ENCODE assay signal across 23 cellular contexts in genomic region chr18:75607701-75608100, GRCh38.
DNase-seq lines count a peak whose midpoint lies in the region; ATAC-seq and TF ChIP-seq lines count a peak whose summit lies in the region.
"Had no signal": no experiment of that assay in that cellular context is flagged by ENCODE, and none has a peak within 500 bp of the region (broad histone marks: within the 10 kb centered on the region; RNA-seq: fewer than 3 reads in every experiment).

No MANE protein-coding gene starts in this region.

- DNase-seq in AG08395 (ENCODE audit: low spot score): peak; percentile 40
- no peak for DNase-seq in GM23338 (ENCODE audit: low spot score)
- peak; percentile 3 for DNase-seq in amniotic epithelial cell (ENCODE audit: low read depth)
- peak; percentile 23 for DNase-seq in fibroblast of peridontal ligament (ENCODE audit: extremely low read depth)
- DNase-seq in NCI-H1417 (lab: John Stamatoyannopoulos, UW): no peak
- no peak for DNase-seq in activated CD4-positive, alpha-beta T cell treated with anti-CD3 and anti-CD28 coated beads, Interleukin-2, amount 10 ng/mL, durations not matched to agents 24 days and 14 days
- DNase-seq: BE2C; CD4-positive, CD25-positive, alpha-beta regulatory T cell; DMS53; Kasumi-1; MM.1S; NCI-H1092 treated with DMSO at 0.1 percent for 48 hours; NCI-H1694 treated with DMSO at 0.1 percent for 48 hours; NCI-H2107; NCI-H510A; NCI-H748 treated with DMSO at 0.1 percent for 48 hours; NK-92 treated with Interleukin-12 subunit alpha and Interleukin-12 subunit beta, amount 100 ng/mL, for 24 hours; Peyer's patch had no signal

- H3K27ac Mint-ChIP-seq in GM23338: no peak overlapping the region
- H3K27ac Mint-ChIP-seq in activated CD4-positive, alpha-beta T cell treated with anti-CD3 and anti-CD28 coated beads, Interleukin-2, amount 10 ng/mL, durations not matched to agents 24 days and 14 days: no peak overlapping the region
- H3K27ac Mint-ChIP-seq: CD4-positive, CD25-positive, alpha-beta regulatory T cell had no signal

- no peak; a peak in 1 of 4 replicates for TF ChIP-seq CTCF in GM23338 (conservative IDR thresholded peaks at IDR 0.05; ENCODE audit: low read depth in 2 of 2)

- H3F3A ChIP-seq in GM23338 (replicated peaks; ENCODE audit: low read depth): no peaks in the 10 kb centered on the region

- H3K4me1 Mint-ChIP-seq in GM23338: peaks cover 8% of the 10 kb centered on the region
- H3K4me1 Mint-ChIP-seq in activated CD4-positive, alpha-beta T cell treated with anti-CD3 and anti-CD28 coated beads, Interleukin-2, amount 10 ng/mL, durations not matched to agents 24 days and 14 days: no peaks in the 10 kb centered on the region
- H3K4me1 Mint-ChIP-seq: CD4-positive, CD25-positive, alpha-beta regulatory T cell had no signal

- H3K4me2 ChIP-seq in GM23338: no peak overlapping the region

- H3K9me2 ChIP-seq in GM23338 (ENCODE audit: insufficient read depth): no peaks in the 10 kb centered on the region

- 0 out of 2 replicates have a peak, but pooled peaks cover 6% of the 10 kb centered on the region for H3K4me1 ChIP-seq in GM23338 (ENCODE audit: insufficient read depth)
- H3K4me1 ChIP-seq: BE2C, HAP-1, Peyer's patch had no signal

- peaks cover 2% of the 10 kb centered on the region; the same call in 2 of the 3 replicates for H3K9me3 Mint-ChIP-seq in GM23338
- no peaks in the 10 kb centered on the region for H3K9me3 Mint-ChIP-seq in activated CD4-positive, alpha-beta T cell treated with anti-CD3 and anti-CD28 coated beads, Interleukin-2, amount 10 ng/mL, durations not matched to agents 24 days and 14 days

- ATAC-seq in GM23338 (no peak), GM21381 (IDR thresholded peaks at IDR 0.05; ENCODE audit: unreplicated experiment) (no peak), HG03342 (IDR thresholded peaks at IDR 0.05; ENCODE audit: unreplicated experiment) (no peak)
- ATAC-seq: Right ventricle myocardium inferior had no signal

- H3K36me3 Mint-ChIP-seq in GM23338 (ENCODE audit: low read depth): no peaks in the 10 kb centered on the region
- no peaks in the 10 kb centered on the region for H3K36me3 Mint-ChIP-seq in activated CD4-positive, alpha-beta T cell treated with anti-CD3 and anti-CD28 coated beads, Interleukin-2, amount 10 ng/mL, durations not matched to agents 24 days and 14 days (ENCODE audit: low read depth)
- H3K36me3 Mint-ChIP-seq: CD4-positive, CD25-positive, alpha-beta regulatory T cell had no signal

- intact Hi-C loops in activated CD4-positive, alpha-beta T cell treated with anti-CD3 and anti-CD28 coated beads, Interleukin-2, amount 10 ng/mL, durations not matched to agents 24 days and 14 days (cut with micrococcal nuclease): no loop called here

- H3K27ac ChIP-seq in GM23338 (ENCODE audit: low read depth): no peak overlapping the region
- H3K27ac ChIP-seq: 22Rv1, Peyer's patch had no signal

- no peaks in the 10 kb centered on the region for H4K20me1 ChIP-seq in GM23338 (replicated peaks; ENCODE audit: insufficient read depth)

- no peaks in the 10 kb centered on the region for H3K36me3 ChIP-seq in GM23338 (ENCODE audit: insufficient read depth)
- H3K36me3 ChIP-seq: BE2C, HAP-1, Peyer's patch had no signal

- H3K27me3 Mint-ChIP-seq in GM23338 (ENCODE audit: insufficient read depth, low read depth, poor library complexity): peaks cover 6% of the 10 kb centered on the region
- H3K27me3 Mint-ChIP-seq in activated CD4-positive, alpha-beta T cell treated with anti-CD3 and anti-CD28 coated beads, Interleukin-2, amount 10 ng/mL, durations not matched to agents 24 days and 14 days: no peaks in the 10 kb centered on the region
- H3K27me3 Mint-ChIP-seq: CD4-positive, CD25-positive, alpha-beta regulatory T cell had no signal

- no peak overlapping the region for H3K4me3 Mint-ChIP-seq in GM23338
- H3K4me3 Mint-ChIP-seq in activated CD4-positive, alpha-beta T cell treated with anti-CD3 and anti-CD28 coated beads, Interleukin-2, amount 10 ng/mL, durations not matched to agents 24 days and 14 days: no peak overlapping the region
- H3K4me3 Mint-ChIP-seq: CD4-positive, CD25-positive, alpha-beta regulatory T cell had no signal

- no peaks in the 10 kb centered on the region for H3K27me3 ChIP-seq in GM23338 (ENCODE audit: insufficient read depth)
- H3K27me3 ChIP-seq: BE2C, Peyer's patch had no signal

- 0 out of 2 replicates have a peak overlapping the region, but pooled peaks have one; percentile 16 for H2AFZ ChIP-seq in GM23338

- no peak overlapping the region for H3K4me3 ChIP-seq in GM23338
- H3K4me3 ChIP-seq: HAP-1, Peyer's patch had no signal

- H3K79me2 ChIP-seq in GM23338 (replicated peaks; ENCODE audit: insufficient read depth): no peaks in the 10 kb centered on the region

TF ChIP-seq in GM23338, 12 proteins besides CTCF, POLR2A, EP300 and RAD21 (continues in another document):
- TF ChIP-seq ETS1 (IDR thresholded peaks at IDR 0.05) (no peak), ZNF462 (CRISPR knock-in tag; IDR thresholded peaks at IDR 0.05) (no peak), ZNF331 (CRISPR knock-in tag; IDR thresholded peaks at IDR 0.05; ENCODE audit: low read depth) (no peak), POLR2AphosphoS5 (IDR thresholded peaks at IDR 0.05; ENCODE audit: low read depth) (no peak)

Comparison
In these comparisons a context has a peak if more than half of its experiments do, and no peak if none do; other contexts are left out.
1. DNase-seq: peak in AG08395 (single experiment), amniotic epithelial cell (single experiment) and fibroblast of peridontal ligament (single experiment); none in GM23338 (single experiment), NCI-H1417 (0 of 3) and activated CD4-positive, alpha-beta T cell treated with anti-CD3 and anti-CD28 coated beads, Interleukin-2, amount 10 ng/mL, durations not matched to agents 24 days and 14 days (single experiment).